In genomic region chr3:67646586-67647234, GRCh38 we compare ENCODE assay signal across 1 cellular context.
TF ChIP-seq lines count a peak whose summit lies in the region.

No MANE protein-coding gene starts in this region.

TF ChIP-seq in GM23338, 12 proteins besides CTCF, POLR2A, EP300 and RAD21 (continued from another document):
- TF ChIP-seq REST (IDR thresholded peaks at IDR 0.05; ENCODE audit: unreplicated experiment) (no peak), CREB1 (CRISPR knock-in tag; IDR thresholded peaks at IDR 0.05; ENCODE audit: low read depth) (no peak)
